ENCODE assay signal across 19 cellular contexts in the genomic region with DNA sequence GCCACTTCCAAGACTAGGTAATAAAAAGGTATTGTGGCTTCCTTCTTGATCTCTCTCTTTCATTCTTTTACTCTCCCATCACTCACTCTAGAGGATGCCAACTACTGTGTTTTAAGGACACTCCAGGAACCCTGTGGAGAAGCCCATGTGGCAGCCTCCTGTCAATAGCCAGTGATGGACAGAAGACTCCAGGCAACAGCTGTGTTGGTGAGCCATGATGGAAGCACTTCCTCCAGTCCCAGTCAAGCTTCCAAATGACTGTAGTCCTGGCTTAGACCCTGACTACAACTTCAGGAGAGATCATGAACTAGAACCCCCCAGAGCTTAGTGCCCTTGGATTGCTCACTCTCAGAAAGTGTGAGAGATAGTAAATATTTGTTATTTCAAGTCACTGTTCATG.
"Had no signal": no experiment of that assay in that cellular context is flagged by ENCODE, and none has a peak within 500 bp of the region (broad histone marks: within the 10 kb centered on the region; RNA-seq: fewer than 3 reads in every experiment).

No MANE protein-coding gene starts in this region.

- H3K4me3 ChIP-seq: gastroesophageal sphincter, heart left ventricle, ovary, skin epidermis, tibial artery had no signal

- H3K4me3 Mint-ChIP-seq: memory B cell; stimulated activated naive CD8-positive, alpha-beta T cell treated with anti-CD3 and anti-CD28 coated beads, Interleukin-15, amount 100 ng/mL, for 72 hours; T-helper 1 cell treated with Interleukin-12 subunit alpha and Interleukin-12 subunit beta and Interleukin-4 antibody, amounts not matched to agents 30 μg/mL and 1 μg/mL, for 36 hours had no signal

- H3K27ac ChIP-seq: epithelial cell of prostate, gastroesophageal sphincter, heart left ventricle, ovary, tibial artery had no signal

- H3K36me3 Mint-ChIP-seq: memory B cell had no signal

- DNase-seq: activated CD4-positive, alpha-beta T cell treated with anti-CD3 and anti-CD28 coated beads for 4 hours; activated CD4-positive, alpha-beta T cell treated with anti-CD3 and anti-CD28 coated beads, Interleukin-2, amount 50 U/mL, for 48 hours; activated CD4-positive, CD25-positive, alpha-beta regulatory T cell; activated naive CD4-positive, alpha-beta T cell treated with Interleukin-2 at 50 U/mL for 16 hours; activated T-cell treated with anti-CD3 and anti-CD28 coated beads, Interleukin-2, amount 50 U/mL, for 48 hours; amygdala; cortex of kidney; heart left ventricle; left colon; ovary; right cardiac atrium; stimulated activated CD4-positive, alpha-beta T cell treated with anti-CD3 and anti-CD28 coated beads, Interleukin-1b, Interleukin-23, amount 100 ng/mL, for 48 hours; stimulated activated naive CD8-positive, alpha-beta T cell treated with anti-CD3 and anti-CD28 coated beads, Interleukin-15, amount 100 ng/mL, for 72 hours; tibial artery had no signal

- H3K4me1 Mint-ChIP-seq: memory B cell had no signal

- H3K27me3 Mint-ChIP-seq: stimulated activated naive CD8-positive, alpha-beta T cell treated with anti-CD3 and anti-CD28 coated beads, Interleukin-15, amount 100 ng/mL, for 72 hours had no signal

- H3K36me3 ChIP-seq: gastroesophageal sphincter, heart left ventricle, ovary, tibial artery had no signal

- H3K27me3 ChIP-seq: gastroesophageal sphincter, heart left ventricle, ovary, tibial artery had no signal

- H3K9me3 ChIP-seq: gastroesophageal sphincter, heart left ventricle, ovary, tibial artery had no signal

- H3K27ac Mint-ChIP-seq: memory B cell; stimulated activated naive CD8-positive, alpha-beta T cell treated with anti-CD3 and anti-CD28 coated beads, Interleukin-15, amount 100 ng/mL, for 72 hours; T-helper 1 cell treated with Interleukin-12 subunit alpha and Interleukin-12 subunit beta and Interleukin-4 antibody, amounts not matched to agents 30 μg/mL and 1 μg/mL, for 36 hours had no signal

- ATAC-seq: gastroesophageal sphincter; heart left ventricle; left colon; right cardiac atrium; stimulated activated naive CD8-positive, alpha-beta T cell treated with anti-CD3 and anti-CD28 coated beads, Interleukin-15, amount 100 ng/mL, for 72 hours had no signal
